ENCODE assay signal across 1 cellular context in the genomic region with DNA sequence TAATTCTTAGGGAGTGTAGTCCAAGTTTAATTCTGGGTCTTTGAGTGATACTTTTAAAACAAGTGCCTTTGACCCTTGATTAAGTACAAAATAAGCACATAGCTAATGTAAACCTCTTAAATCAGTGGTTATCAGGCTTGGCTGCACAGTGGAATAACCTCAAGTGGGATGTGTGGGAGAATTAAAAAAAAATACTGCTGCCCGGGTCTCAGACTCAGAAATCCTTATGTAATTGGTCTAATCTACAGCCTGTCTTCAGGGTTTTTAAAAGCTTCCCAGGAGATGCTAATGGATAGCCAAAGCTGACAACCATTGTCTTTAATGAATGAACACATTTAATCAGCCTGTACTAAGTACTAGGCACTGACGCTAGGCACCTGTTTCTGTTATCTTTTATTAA.
TF ChIP-seq lines count a peak whose summit lies in the region.

No MANE protein-coding gene starts in this region.

TF ChIP-seq in GM23338, 12 proteins besides CTCF, POLR2A, EP300 and RAD21 (continued from another document):
- no peak for TF ChIP-seq ETS1 (IDR thresholded peaks at IDR 0.05)
- no peak for TF ChIP-seq STAT1 (IDR thresholded peaks at IDR 0.05; ENCODE audit: unreplicated experiment)
- no peak for TF ChIP-seq ZNF331 (CRISPR knock-in tag; IDR thresholded peaks at IDR 0.05; ENCODE audit: low read depth)
- TF ChIP-seq, protein P1, sequence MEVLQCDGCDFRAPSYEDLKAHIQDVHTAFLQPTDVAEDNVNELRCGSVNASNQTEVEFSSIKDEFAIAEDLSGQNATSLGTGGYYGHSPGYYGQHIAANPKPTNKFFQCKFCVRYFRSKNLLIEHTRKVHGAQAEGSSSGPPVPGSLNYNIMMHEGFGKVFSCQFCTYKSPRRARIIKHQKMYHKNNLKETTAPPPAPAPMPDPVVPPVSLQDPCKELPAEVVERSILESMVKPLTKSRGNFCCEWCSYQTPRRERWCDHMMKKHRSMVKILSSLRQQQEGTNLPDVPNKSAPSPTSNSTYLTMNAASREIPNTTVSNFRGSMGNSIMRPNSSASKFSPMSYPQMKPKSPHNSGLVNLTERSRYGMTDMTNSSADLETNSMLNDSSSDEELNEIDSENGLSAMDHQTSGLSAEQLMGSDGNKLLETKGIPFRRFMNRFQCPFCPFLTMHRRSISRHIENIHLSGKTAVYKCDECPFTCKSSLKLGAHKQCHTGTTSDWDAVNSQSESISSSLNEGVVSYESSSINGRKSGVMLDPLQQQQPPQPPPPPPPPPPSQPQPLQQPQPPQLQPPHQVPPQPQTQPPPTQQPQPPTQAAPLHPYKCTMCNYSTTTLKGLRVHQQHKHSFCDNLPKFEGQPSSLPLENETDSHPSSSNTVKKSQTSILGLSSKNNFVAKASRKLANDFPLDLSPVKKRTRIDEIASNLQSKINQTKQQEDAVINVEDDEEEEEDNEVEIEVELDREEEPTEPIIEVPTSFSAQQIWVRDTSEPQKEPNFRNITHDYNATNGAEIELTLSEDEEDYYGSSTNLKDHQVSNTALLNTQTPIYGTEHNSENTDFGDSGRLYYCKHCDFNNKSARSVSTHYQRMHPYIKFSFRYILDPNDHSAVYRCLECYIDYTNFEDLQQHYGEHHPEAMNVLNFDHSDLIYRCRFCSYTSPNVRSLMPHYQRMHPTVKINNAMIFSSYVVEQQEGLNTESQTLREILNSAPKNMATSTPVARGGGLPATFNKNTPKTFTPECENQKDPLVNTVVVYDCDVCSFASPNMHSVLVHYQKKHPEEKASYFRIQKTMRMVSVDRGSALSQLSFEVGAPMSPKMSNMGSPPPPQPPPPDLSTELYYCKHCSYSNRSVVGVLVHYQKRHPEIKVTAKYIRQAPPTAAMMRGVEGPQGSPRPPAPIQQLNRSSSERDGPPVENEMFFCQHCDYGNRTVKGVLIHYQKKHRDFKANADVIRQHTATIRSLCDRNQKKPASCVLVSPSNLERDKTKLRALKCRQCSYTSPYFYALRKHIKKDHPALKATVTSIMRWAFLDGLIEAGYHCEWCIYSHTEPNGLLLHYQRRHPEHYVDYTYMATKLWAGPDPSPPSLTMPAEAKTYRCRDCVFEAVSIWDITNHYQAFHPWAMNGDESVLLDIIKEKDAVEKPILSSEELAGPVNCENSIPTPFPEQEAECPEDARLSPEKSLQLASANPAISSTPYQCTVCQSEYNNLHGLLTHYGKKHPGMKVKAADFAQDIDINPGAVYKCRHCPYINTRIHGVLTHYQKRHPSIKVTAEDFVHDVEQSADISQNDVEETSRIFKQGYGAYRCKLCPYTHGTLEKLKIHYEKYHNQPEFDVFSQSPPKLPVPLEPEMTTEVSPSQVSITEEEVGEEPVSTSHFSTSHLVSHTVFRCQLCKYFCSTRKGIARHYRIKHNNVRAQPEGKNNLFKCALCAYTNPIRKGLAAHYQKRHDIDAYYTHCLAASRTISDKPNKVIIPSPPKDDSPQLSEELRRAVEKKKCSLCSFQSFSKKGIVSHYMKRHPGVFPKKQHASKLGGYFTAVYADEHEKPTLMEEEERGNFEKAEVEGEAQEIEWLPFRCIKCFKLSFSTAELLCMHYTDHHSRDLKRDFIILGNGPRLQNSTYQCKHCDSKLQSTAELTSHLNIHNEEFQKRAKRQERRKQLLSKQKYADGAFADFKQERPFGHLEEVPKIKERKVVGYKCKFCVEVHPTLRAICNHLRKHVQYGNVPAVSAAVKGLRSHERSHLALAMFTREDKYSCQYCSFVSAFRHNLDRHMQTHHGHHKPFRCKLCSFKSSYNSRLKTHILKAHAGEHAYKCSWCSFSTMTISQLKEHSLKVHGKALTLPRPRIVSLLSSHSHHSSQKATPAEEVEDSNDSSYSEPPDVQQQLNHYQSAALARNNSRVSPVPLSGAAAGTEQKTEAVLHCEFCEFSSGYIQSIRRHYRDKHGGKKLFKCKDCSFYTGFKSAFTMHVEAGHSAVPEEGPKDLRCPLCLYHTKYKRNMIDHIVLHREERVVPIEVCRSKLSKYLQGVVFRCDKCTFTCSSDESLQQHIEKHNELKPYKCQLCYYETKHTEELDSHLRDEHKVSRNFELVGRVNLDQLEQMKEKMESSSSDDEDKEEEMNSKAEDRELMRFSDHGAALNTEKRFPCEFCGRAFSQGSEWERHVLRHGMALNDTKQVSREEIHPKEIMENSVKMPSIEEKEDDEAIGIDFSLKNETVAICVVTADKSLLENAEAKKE (CRISPR knock-in tag; IDR thresholded peaks at IDR 0.05) = no peak
- TF ChIP-seq EZH2phosphoT487 (IDR thresholded peaks at IDR 0.05; ENCODE audit: unreplicated experiment) = no peak
- TF ChIP-seq POLR2AphosphoS5 (IDR thresholded peaks at IDR 0.05; ENCODE audit: low read depth) = no peak
- TF ChIP-seq JUNB (IDR thresholded peaks at IDR 0.05; ENCODE audit: unreplicated experiment) = no peak
- no peak for TF ChIP-seq NANOG (IDR thresholded peaks at IDR 0.05; ENCODE audit: borderline replicate concordance)
- no peak for TF ChIP-seq ZNF114 (CRISPR knock-in tag; IDR thresholded peaks at IDR 0.05)
